In genomic region chr7:156827587-156828203, GRCh38 we compare ENCODE assay signal across 8 cellular contexts.
DNase-seq lines count a peak whose midpoint lies in the region; ATAC-seq and TF ChIP-seq lines count a peak whose summit lies in the region.

No MANE protein-coding gene starts in this region.

- no peak for TF ChIP-seq POLR2A in thyroid gland (IDR thresholded peaks at IDR 0.05)

- H3K4me3 ChIP-seq in brain microvascular endothelial cell (ENCODE audit: low read depth, low read length) = no peak overlapping the region
- H3K4me3 ChIP-seq in thyroid gland (replicated peaks in 1 of 3) = no peak overlapping the region

- TF ChIP-seq RAD21 in Ishikawa (IDR thresholded peaks at IDR 0.05; ENCODE audit: low read depth) = peak; percentile 30; the same call in 1 of the 2 replicates

- no peak overlapping the region for H3K4me3 Mint-ChIP-seq in T-helper 2 cell treated with Interferon-gamma antibody and Interleukin-4, amounts not matched to agents 5 μg/mL and 100 μg/mL, for 36 hours

- intact Hi-C loops in thyroid gland (cut with DNase I) = no loop called here

- no peaks in the 10 kb centered on the region for H3K27me3 ChIP-seq in brain microvascular endothelial cell (replicated peaks)
- no peaks in the 10 kb centered on the region for H3K27me3 ChIP-seq in thyroid gland

- H3K27me3 Mint-ChIP-seq in T-helper 2 cell treated with Interferon-gamma antibody and Interleukin-4, amounts not matched to agents 5 μg/mL and 100 μg/mL, for 36 hours (ENCODE audit: low read depth) = no peaks in the 10 kb centered on the region

- WGBS in thyroid gland, 2 donors = 86% methylated on average over 6 of the region's 6 CpGs

- no peaks in the 10 kb centered on the region for H3K9me3 ChIP-seq in thyroid gland

- H3K4me1 ChIP-seq in thyroid gland = no peaks in the 10 kb centered on the region

- no peaks in the 10 kb centered on the region for H3K9me3 Mint-ChIP-seq in T-helper 2 cell treated with Interferon-gamma antibody and Interleukin-4, amounts not matched to agents 5 μg/mL and 100 μg/mL, for 36 hours

- DNase-seq in CD1c-positive myeloid dendritic cell (ENCODE audit: extremely low spot score) (peak; percentile 16), brain microvascular endothelial cell (peak; percentile 9), medulla oblongata (ENCODE audit: extremely low spot score) (peak; percentile 11), thyroid gland (no peak), mesenteric fat pad (ENCODE audit: low spot score) (no peak)
- no peak for DNase-seq in T-helper 2 cell treated with Interferon-gamma antibody and Interleukin-4, amounts not matched to agents 5 μg/mL and 100 μg/mL, for 36 hours (ENCODE audit: low spot score)

- H3K27ac ChIP-seq in brain microvascular endothelial cell (no peak overlapping the region), thyroid gland (no peak overlapping the region)

- no peak for ATAC-seq in GM19467 (IDR thresholded peaks at IDR 0.05; ENCODE audit: unreplicated experiment)

- H3K36me3 ChIP-seq in brain microvascular endothelial cell (replicated peaks) = no peaks in the 10 kb centered on the region
- H3K36me3 ChIP-seq in thyroid gland = no peaks in the 10 kb centered on the region

- in situ Hi-C loops in brain microvascular endothelial cell (cut with HindIII; ENCODE audit: low pct_ligation_motif_present, low sequenced_read_pairs) = no loop called here

- TF ChIP-seq EP300 in Ishikawa (IDR thresholded peaks at IDR 0.05; ENCODE audit: borderline replicate concordance) = no peak

- H3K36me3 Mint-ChIP-seq in T-helper 2 cell treated with Interferon-gamma antibody and Interleukin-4, amounts not matched to agents 5 μg/mL and 100 μg/mL, for 36 hours (ENCODE audit: low read depth) = peaks cover 4% of the 10 kb centered on the region

- H3K4me1 Mint-ChIP-seq in T-helper 2 cell treated with Interferon-gamma antibody and Interleukin-4, amounts not matched to agents 5 μg/mL and 100 μg/mL, for 36 hours (ENCODE audit: low read depth) = no peaks in the 10 kb centered on the region

- no peak overlapping the region for H3K27ac Mint-ChIP-seq in T-helper 2 cell treated with Interferon-gamma antibody and Interleukin-4, amounts not matched to agents 5 μg/mL and 100 μg/mL, for 36 hours

- TF ChIP-seq CTCF in brain microvascular endothelial cell (IDR thresholded peaks at IDR 0.05; ENCODE audit: low read depth, low read length, missing control alignments) (peak; percentile 52), thyroid gland (IDR thresholded peaks at IDR 0.05) (peak in 3 of 6 experiments; percentile 22 to 52 (median 48))

TF ChIP-seq in Ishikawa, 13 proteins besides CTCF, POLR2A, EP300 and RAD21:
- TF ChIP-seq TEAD4 (IDR thresholded peaks at IDR 0.05) (no peak), USF1 (IDR thresholded peaks at IDR 0.05) (no peak), NFIC (IDR thresholded peaks at IDR 0.05) (no peak), MAX (IDR thresholded peaks at IDR 0.05) (no peak), REST (IDR thresholded peaks at IDR 0.05; ENCODE audit: low read depth) (no peak), TAF1 (IDR thresholded peaks at IDR 0.05; ENCODE audit: low read depth) (no peak), FOXM1 (IDR thresholded peaks at IDR 0.05; ENCODE audit: borderline replicate concordance, low read depth) (no peak), YY1 (IDR thresholded peaks at IDR 0.05; ENCODE audit: low read depth) (no peak), ZBTB7A (IDR thresholded peaks at IDR 0.05; ENCODE audit: low read depth) (no peak), TCF12 (IDR thresholded peaks at IDR 0.05; ENCODE audit: low read depth) (no peak)
TF ChIP-seq in Ishikawa: peak in this region for 0.

Comparison
In these comparisons a context has a peak if more than half of its experiments do, and no peak if none do; other contexts are left out.
1. DNase-seq: peak in CD1c-positive myeloid dendritic cell (single experiment), brain microvascular endothelial cell (single experiment) and medulla oblongata (single experiment); none in thyroid gland (0 of 2), mesenteric fat pad (single experiment) and T-helper 2 cell treated with Interferon-gamma antibody and Interleukin-4, amounts not matched to agents 5 μg/mL and 100 μg/mL, for 36 hours (single experiment).